Comparison of ENCODE assay signal across 1 cellular context in the genomic region with DNA sequence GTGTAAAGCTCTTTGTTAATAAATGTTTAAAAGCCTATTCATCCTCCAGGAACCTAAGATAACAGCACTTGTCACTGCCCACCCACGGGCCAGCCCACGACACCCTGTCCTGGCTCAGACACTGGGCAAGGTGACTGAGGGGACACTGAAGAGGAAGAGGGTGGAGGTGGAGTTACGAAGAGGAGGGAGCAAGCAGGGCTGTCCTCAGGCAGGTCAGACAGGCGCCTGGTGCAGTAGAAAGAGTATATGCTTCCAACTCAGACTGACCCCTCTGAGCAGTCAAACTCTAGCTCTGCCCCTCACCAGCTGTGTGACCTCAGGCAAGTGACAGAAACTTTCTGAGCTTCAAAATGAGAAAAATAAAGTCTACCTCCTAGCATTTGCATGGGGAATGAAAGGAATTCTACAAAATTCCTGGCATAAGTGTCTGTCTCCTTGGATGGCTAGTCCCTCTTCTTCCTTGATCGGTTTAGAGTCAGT.
TF ChIP-seq lines count a peak whose summit lies in the region.

No MANE protein-coding gene starts in this region.

TF ChIP-seq in liver, 16 proteins besides CTCF, POLR2A, EP300 and RAD21 (continued from another document):
- TF ChIP-seq, protein P1, sequence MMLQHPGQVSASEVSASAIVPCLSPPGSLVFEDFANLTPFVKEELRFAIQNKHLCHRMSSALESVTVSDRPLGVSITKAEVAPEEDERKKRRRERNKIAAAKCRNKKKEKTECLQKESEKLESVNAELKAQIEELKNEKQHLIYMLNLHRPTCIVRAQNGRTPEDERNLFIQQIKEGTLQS (IDR thresholded peaks at IDR 0.05): no peak
